ENCODE assay signal across 9 cellular contexts in genomic region chr12:32502693-32503510, GRCh38.
DNase-seq lines count a peak whose midpoint lies in the region; ATAC-seq and TF ChIP-seq lines count a peak whose summit lies in the region.
"Had no signal": no experiment of that assay in that cellular context is flagged by ENCODE, and none has a peak within 500 bp of the region (broad histone marks: within the 10 kb centered on the region; RNA-seq: fewer than 3 reads in every experiment).

No MANE protein-coding gene starts in this region.

- H3K9ac ChIP-seq in endodermal cell (ENCODE audit: extremely low read depth, low read length, poor library complexity, severe bottlenecking) (no peak overlapping the region), mesenchymal stem cell (ENCODE audit: low read length) (peak overlapping the region; percentile 78)

- no peak overlapping the region for H3K18ac ChIP-seq in mesenchymal stem cell (ENCODE audit: low read depth in 1 of 2, low read length in 2 of 2)

- no peak overlapping the region for H3K4ac ChIP-seq in mesenchymal stem cell (ENCODE audit: low read depth in 1 of 2, low read length in 2 of 2)

- TF ChIP-seq CTCF in endodermal cell (conservative IDR thresholded peaks at IDR 0.05) = no peak

- no peak overlapping the region for H4K8ac ChIP-seq in mesenchymal stem cell (ENCODE audit: low read length)

- no peak overlapping the region for H3K27ac Mint-ChIP-seq in endodermal cell
- H3K27ac Mint-ChIP-seq: CD4-positive, CD25-positive, alpha-beta regulatory T cell had no signal

- H3K36me3 ChIP-seq in endodermal cell (ENCODE audit: control insufficient read depth, insufficient read depth, low read length) (no peaks in the 10 kb centered on the region), mesenchymal stem cell (ENCODE audit: control insufficient read depth in 1 of 2, insufficient read depth in 2 of 2, low read depth in 1 of 2, low read length in 2 of 2) (no peaks in the 10 kb centered on the region), aorta (ENCODE audit: control insufficient read depth in 1 of 2, insufficient read depth in 2 of 2, low read length in 1 of 2) (no peaks in the 10 kb centered on the region)

- H2BK5ac ChIP-seq in mesenchymal stem cell (ENCODE audit: low read depth, low read length, poor library complexity, severe bottlenecking) = no peak overlapping the region

- no peaks in the 10 kb centered on the region for H3K9me3 Mint-ChIP-seq in endodermal cell
- H3K9me3 Mint-ChIP-seq: CD4-positive, CD25-positive, alpha-beta regulatory T cell had no signal

- peak overlapping the region; percentile 45 for H3K4me3 Mint-ChIP-seq in endodermal cell
- H3K4me3 Mint-ChIP-seq: CD4-positive, CD25-positive, alpha-beta regulatory T cell had no signal

- peak; percentile 61 for ATAC-seq in aorta (ENCODE audit: low FRiP score)
- no peak for ATAC-seq in GM21737 (IDR thresholded peaks at IDR 0.05; ENCODE audit: unreplicated experiment)

- intact Hi-C loops in aorta (cut with DNase I) = no loop called here

- H2AK5ac ChIP-seq in mesenchymal stem cell (ENCODE audit: low read length, severe bottlenecking) = no peak overlapping the region

- H4K91ac ChIP-seq in mesenchymal stem cell (ENCODE audit: low read length) = no peak overlapping the region

- DNase-seq in SIG-M5 treated with dmso at 0.1 percent for 504 hours (lab: John Stamatoyannopoulos, UW; ENCODE audit: unreplicated experiment) = peak; percentile 60
- no peak for DNase-seq in SIG-M5 (lab: John Stamatoyannopoulos, UW)
- no peak for DNase-seq in endodermal cell
- DNase-seq in mesenchymal stem cell = peak; percentile 53
- DNase-seq in aorta = no peak
- no peak for DNase-seq in HT-29 (ENCODE audit: low spot score)
- no peak for DNase-seq in NCI-H2029 treated with DMSO at 0.1 percent for 48 hours (lab: John Stamatoyannopoulos, UW)
- DNase-seq: CD4-positive, CD25-positive, alpha-beta regulatory T cell had no signal

- 76 to 100% methylated on average over 1 to 3 of the region's 3 CpGs for WGBS in endodermal cell (ENCODE audit: insufficient coverage in 1 of 2, insufficient read length in 1 of 2), 2 experiments
- WGBS in mesenchymal stem cell = 92% methylated on average over 3 of the region's 3 CpGs
- WGBS in aorta, 2 donors = 11 to 18% methylated on average over 3 of the region's 3 CpGs

- H3K36me3 Mint-ChIP-seq in endodermal cell (ENCODE audit: low read depth) = peaks cover 6% of the 10 kb centered on the region
- H3K36me3 Mint-ChIP-seq: CD4-positive, CD25-positive, alpha-beta regulatory T cell had no signal

- peaks cover 55% of the 10 kb centered on the region for H3K4me1 Mint-ChIP-seq in endodermal cell
- H3K4me1 Mint-ChIP-seq: CD4-positive, CD25-positive, alpha-beta regulatory T cell had no signal

- H3K27me3 ChIP-seq in endodermal cell (ENCODE audit: control insufficient read depth, insufficient read depth, low read length, poor library complexity, severe bottlenecking) (no peaks in the 10 kb centered on the region), mesenchymal stem cell (ENCODE audit: control insufficient read depth in 1 of 2, insufficient read depth in 1 of 2, low read length in 2 of 2) (no peaks in the 10 kb centered on the region), aorta (ENCODE audit: control insufficient read depth in 1 of 2, insufficient read depth in 2 of 2, low read length in 1 of 2) (no peaks in the 10 kb centered on the region)

- H3K4me1 ChIP-seq in endodermal cell (ENCODE audit: control insufficient read depth, insufficient read depth, low read length) = peaks cover 3% of the 10 kb centered on the region
- peaks cover 3% of the 10 kb centered on the region for H3K4me1 ChIP-seq in mesenchymal stem cell (ENCODE audit: control insufficient read depth, insufficient read depth, low read depth, low read length)
- H3K4me1 ChIP-seq in aorta (ENCODE audit: control insufficient read depth in 1 of 2, insufficient read depth in 2 of 2, low read length in 2 of 2) = peaks cover 2 to 5% of the 10 kb centered on the region in 2 donors

- H3K9me3 ChIP-seq in endodermal cell (ENCODE audit: control insufficient read depth, low read length) (no peaks in the 10 kb centered on the region), mesenchymal stem cell (ENCODE audit: control insufficient read depth, low read length) (no peaks in the 10 kb centered on the region), aorta (ENCODE audit: control insufficient read depth, low read length) (no peaks in the 10 kb centered on the region)

- peaks cover 16% of the 10 kb centered on the region for H3K79me1 ChIP-seq in mesenchymal stem cell (replicated peaks; ENCODE audit: low read length, poor library complexity, severe bottlenecking)

- H3K27ac ChIP-seq in endodermal cell (ENCODE audit: low read depth, low read length) (peak overlapping the region; percentile 89), mesenchymal stem cell (ENCODE audit: low read length, poor library complexity, severe bottlenecking) (no peak overlapping the region), aorta (ENCODE audit: low read depth in 1 of 2, low read length in 2 of 2) (no peak overlapping the region)

- H3K23ac ChIP-seq in mesenchymal stem cell (ENCODE audit: low read length in 2 of 2) = no peak overlapping the region

- H2BK15ac ChIP-seq in mesenchymal stem cell (ENCODE audit: low read depth, poor library complexity, severe bottlenecking) = no peak overlapping the region

- H3K4me2 ChIP-seq in mesenchymal stem cell (ENCODE audit: low read length, poor library complexity, severe bottlenecking) = no peak overlapping the region

- no peak overlapping the region for H2AFZ ChIP-seq in mesenchymal stem cell (ENCODE audit: low read depth, low read length)

- no peak overlapping the region for H3K14ac ChIP-seq in mesenchymal stem cell (ENCODE audit: low read length in 2 of 2)

- no peaks in the 10 kb centered on the region for H3K27me3 Mint-ChIP-seq in endodermal cell (ENCODE audit: insufficient read depth)

- no peak overlapping the region for H2BK12ac ChIP-seq in mesenchymal stem cell (ENCODE audit: low read length in 2 of 2)

- H3K4me3 ChIP-seq in endodermal cell (ENCODE audit: low read length) = peak overlapping the region; percentile 80
- peak overlapping the region in 1 of 2 experiments; percentile 77 for H3K4me3 ChIP-seq in mesenchymal stem cell (ENCODE audit: insufficient read depth in 1 of 2, low read depth in 1 of 2, low read length in 2 of 2)
- H3K4me3 ChIP-seq in aorta (ENCODE audit: low read length in 2 of 2) = no peak overlapping the region

- no peak overlapping the region for H2BK120ac ChIP-seq in mesenchymal stem cell (ENCODE audit: low read depth, low read length)

Comparison
In these comparisons a context has a peak if more than half of its experiments do, and no peak if none do; other contexts are left out.
1. DNase-seq: peak in SIG-M5 treated with dmso at 0.1 percent for 504 hours (single experiment) and mesenchymal stem cell (single experiment); none in SIG-M5 (single experiment), endodermal cell (single experiment), aorta (0 of 2), HT-29 (single experiment) and NCI-H2029 treated with DMSO at 0.1 percent for 48 hours (single experiment).